ENCODE assay signal across 2 cellular contexts in genomic region chr3:123084738-123085237, GRCh38.
TF ChIP-seq lines count a peak whose summit lies in the region.

No MANE protein-coding gene starts in this region.

TF ChIP-seq in K562, 482 proteins besides CTCF, POLR2A, EP300 and RAD21:
- TF ChIP-seq TCF3 (CRISPR knock-in tag; IDR thresholded peaks at IDR 0.05) (0 out of 2 replicates have a peak, but pooled peaks have one; percentile 15), ZNF280A (IDR thresholded peaks at IDR 0.05; ENCODE audit: low read depth, partially characterized antibody) (no peak), ZKSCAN8 (CRISPR knock-in tag; IDR thresholded peaks at IDR 0.05) (no peak), CBFA2T3 (IDR thresholded peaks at IDR 0.05) (0 out of 2 replicates have a peak, but pooled peaks have one; percentile 13), MEIS2 (IDR thresholded peaks at IDR 0.05; ENCODE audit: partially characterized antibody) (peak; percentile 36), SAFB2 (IDR thresholded peaks at IDR 0.05; ENCODE audit: borderline replicate concordance, low read depth, low read length, severe bottlenecking) (no peak), HDAC8 (tag; IDR thresholded peaks at IDR 0.05) (no peak), RNF2 (IDR thresholded peaks at IDR 0.05) (no peak), MED1 (CRISPR knock-in tag; IDR thresholded peaks at IDR 0.05; ENCODE audit: borderline replicate concordance) (no peak), MIER1 (IDR thresholded peaks at IDR 0.05; ENCODE audit: low read depth) (no peak)
TF ChIP-seq in K562: peak in this region for 3.

TF ChIP-seq in HepG2, 621 proteins besides CTCF, POLR2A, EP300 and RAD21 (continues in another document):
- 0 out of 2 replicates have a peak, but pooled peaks have one; percentile 12 for TF ChIP-seq ZGPAT (CRISPR knock-in tag; IDR thresholded peaks at IDR 0.05)
- TF ChIP-seq ZNF660 (CRISPR knock-in tag; IDR thresholded peaks at IDR 0.05; ENCODE audit: borderline replicate concordance, low read depth) = no peak
- TF ChIP-seq YEATS4 (CRISPR knock-in tag; IDR thresholded peaks at IDR 0.05; ENCODE audit: borderline replicate concordance) = peak; percentile 10; the same call in 1 of the 2 replicates
- peak; percentile 71 for TF ChIP-seq ZEB1 (IDR thresholded peaks at IDR 0.05; ENCODE audit: insufficient replicate concordance, low read depth)
- TF ChIP-seq KDM5B (CRISPR knock-in tag; IDR thresholded peaks at IDR 0.05; ENCODE audit: borderline replicate concordance) = 0 out of 2 replicates have a peak, but pooled peaks have one; percentile 21
- TF ChIP-seq ZMYM3 (CRISPR knock-in tag; IDR thresholded peaks at IDR 0.05) = peak; percentile 45; the same call in 1 of the 2 replicates
- peak; percentile 23; the same call in 1 of the 2 replicates for TF ChIP-seq KMT2B (CRISPR knock-in tag; IDR thresholded peaks at IDR 0.05)
- peak; percentile 2 for TF ChIP-seq SAP130 (CRISPR knock-in tag; IDR thresholded peaks at IDR 0.05; ENCODE audit: low read depth)
- no peak for TF ChIP-seq NFRKB (IDR thresholded peaks at IDR 0.05)
- TF ChIP-seq FOXA3 (CRISPR knock-in tag; IDR thresholded peaks at IDR 0.05) = 0 out of 2 replicates have a peak, but pooled peaks have one; percentile 13
- TF ChIP-seq RXRA (CRISPR knock-in tag; IDR thresholded peaks at IDR 0.05) = peak; percentile 89
- no peak for TF ChIP-seq CERS6 (CRISPR knock-in tag; IDR thresholded peaks at IDR 0.05)
- TF ChIP-seq HNF4A (CRISPR knock-in tag; IDR thresholded peaks at IDR 0.05) = peak; percentile 77
- no peak for TF ChIP-seq SATB2 (CRISPR knock-in tag; IDR thresholded peaks at IDR 0.05)
- TF ChIP-seq HHEX (CRISPR knock-in tag; IDR thresholded peaks at IDR 0.05) = 0 out of 2 replicates have a peak, but pooled peaks have one; percentile 40
- TF ChIP-seq HNF1A (IDR thresholded peaks at IDR 0.05; ENCODE audit: low read depth) = 0 out of 2 replicates have a peak, but pooled peaks have one; percentile 11
- TF ChIP-seq HNF1A (CRISPR knock-in tag; IDR thresholded peaks at IDR 0.05; ENCODE audit: borderline replicate concordance) = no peak
- 0 out of 2 replicates have a peak, but pooled peaks have one; percentile 31 for TF ChIP-seq HNRNPL (IDR thresholded peaks at IDR 0.05; ENCODE audit: low read depth, low read length)
- no peak for TF ChIP-seq HNRNPUL1 (IDR thresholded peaks at IDR 0.05; ENCODE audit: low read depth, low read length)
- TF ChIP-seq PRDM4 (CRISPR knock-in tag; IDR thresholded peaks at IDR 0.05; ENCODE audit: borderline replicate concordance) = no peak
- TF ChIP-seq HOXA3 (CRISPR knock-in tag; IDR thresholded peaks at IDR 0.05) = peak; percentile 21; the same call in 1 of the 2 replicates
- TF ChIP-seq ZNF644 (CRISPR knock-in tag; IDR thresholded peaks at IDR 0.05; ENCODE audit: low read depth) = no peak
- peak; percentile 44 for TF ChIP-seq ZFP91 (CRISPR knock-in tag; IDR thresholded peaks at IDR 0.05; ENCODE audit: borderline replicate concordance)
- TF ChIP-seq RARA (CRISPR knock-in tag; IDR thresholded peaks at IDR 0.05) = peak; percentile 78
- no peak for TF ChIP-seq U2AF1 (optimal IDR thresholded peaks at IDR 0.05; ENCODE audit: low read depth, low read length)
- TF ChIP-seq E2F1 (CRISPR knock-in tag; IDR thresholded peaks at IDR 0.05) = 0 out of 2 replicates have a peak, but pooled peaks have one; percentile 58
- TF ChIP-seq ZNF136 (CRISPR knock-in tag; IDR thresholded peaks at IDR 0.05; ENCODE audit: low read depth) = peak; percentile 48; the same call in 1 of the 2 replicates
- peak; percentile 45; the same call in 1 of the 2 replicates for TF ChIP-seq GATA4 (IDR thresholded peaks at IDR 0.05; ENCODE audit: borderline replicate concordance, low read depth)
- TF ChIP-seq CAMTA2 (CRISPR knock-in tag; IDR thresholded peaks at IDR 0.05; ENCODE audit: borderline replicate concordance) = no peak
- TF ChIP-seq SKIL (CRISPR knock-in tag; IDR thresholded peaks at IDR 0.05; ENCODE audit: borderline replicate concordance) = peak; percentile 41; the same call in 1 of the 2 replicates
- no peak for TF ChIP-seq NONO (IDR thresholded peaks at IDR 0.05)
- TF ChIP-seq NONO (CRISPR knock-in tag; conservative IDR thresholded peaks at IDR 0.05) = 0 out of 2 replicates have a peak, but pooled peaks have one; percentile 16
- TF ChIP-seq ZNF264 (CRISPR knock-in tag; IDR thresholded peaks at IDR 0.05) = 0 out of 2 replicates have a peak, but pooled peaks have one; percentile 36
- TF ChIP-seq PRDM10 (CRISPR knock-in tag; IDR thresholded peaks at IDR 0.05; ENCODE audit: low read depth) = peak; percentile 21; the same call in 1 of the 2 replicates
- TF ChIP-seq ISL2 (CRISPR knock-in tag; IDR thresholded peaks at IDR 0.05) = peak; percentile 39; the same call in 1 of the 2 replicates
